ENCODE assay signal across 10 cellular contexts in the genomic region with DNA sequence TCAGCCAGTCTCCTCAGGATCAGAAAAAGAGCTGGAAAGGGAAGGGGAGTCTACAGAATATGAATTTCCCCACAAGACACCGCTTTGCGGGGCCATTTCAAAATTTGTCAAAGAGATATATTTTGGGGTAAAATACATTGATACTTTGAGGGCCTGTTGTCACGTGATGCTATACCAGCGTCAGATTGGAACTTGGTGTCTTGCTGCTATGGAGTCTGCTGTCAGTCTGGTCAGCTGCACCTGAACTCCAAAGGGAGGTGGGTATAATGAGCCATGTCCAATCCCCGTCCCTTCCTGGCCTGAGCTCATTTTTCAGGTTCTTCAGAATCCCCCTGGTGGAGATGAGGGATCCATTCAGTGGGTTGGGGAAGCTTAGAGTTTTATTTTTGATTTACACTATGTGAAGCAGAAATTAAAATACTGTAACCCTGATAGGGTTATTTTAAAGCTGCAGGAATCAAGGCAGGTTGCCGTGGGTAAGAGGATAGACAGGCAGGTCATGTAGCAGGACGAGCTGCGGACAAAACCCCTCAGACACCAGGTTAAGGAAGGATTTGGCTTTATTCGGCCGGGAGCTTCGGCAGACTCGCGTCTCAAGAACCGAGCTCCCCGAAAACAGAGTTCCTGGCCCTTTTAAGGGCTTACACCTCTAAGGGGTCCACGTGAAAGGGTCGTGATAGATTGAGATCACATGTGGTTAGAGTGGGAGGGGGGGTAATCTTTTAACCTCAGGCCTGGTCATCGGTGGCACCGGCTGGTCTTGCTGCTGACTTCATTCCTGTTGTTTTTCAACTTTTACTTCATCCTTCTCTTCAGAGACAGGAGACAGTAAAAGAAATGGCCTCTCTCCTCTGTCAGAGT. TPM values are rescaled to one million over a fixed set of nuclear protein-coding genes. Genes with fewer than 3 reads are reported as not detected.
DNase-seq lines count a peak whose midpoint lies in the region; ATAC-seq and TF ChIP-seq lines count a peak whose summit lies in the region.
"Had no signal": no experiment of that assay in that cellular context is flagged by ENCODE, and none has a peak within 500 bp of the region (broad histone marks: within the 10 kb centered on the region; RNA-seq: fewer than 3 reads in every experiment).

No MANE protein-coding gene starts in this region.

- H3K4me1 Mint-ChIP-seq in activated B cell treated with CpG ODN at 0.5 μM for 24 hours = peaks cover 23% of the 10 kb centered on the region

- TF ChIP-seq CTCF in activated B cell treated with CpG ODN at 0.5 μM for 24 hours (IDR thresholded peaks at IDR 0.05) (no peak), fibroblast of pulmonary artery (IDR thresholded peaks at IDR 0.05; ENCODE audit: low read length, missing control alignments) (peak; percentile 40), stomach (IDR thresholded peaks at IDR 0.05) (no peak)

- ATAC-seq in activated B cell treated with CpG ODN at 0.5 μM for 24 hours (ENCODE audit: low read depth) (no peak), GM21423 (IDR thresholded peaks at IDR 0.05; ENCODE audit: unreplicated experiment) (no peak), HG02610 (IDR thresholded peaks at IDR 0.05; ENCODE audit: unreplicated experiment) (no peak)

- H3K36me3 ChIP-seq in stomach = peaks cover 9 to 12% (median 12%) of the 10 kb centered on the region in 4 donors

- CTCF ChIA-PET in activated B cell treated with CpG ODN at 0.5 μM for 24 hours (lab: Charles Lee) = interaction anchor here (0.9 to 1.5 kb wide), 2 partner anchors 137 to 151 kb away, joined by 3 to 4 read pairs; no protein-coding TSS in a partner anchor

- peaks cover 0 to 19% (median 12%) of the 10 kb centered on the region in 3 donors for H3K27me3 ChIP-seq in stomach

- intact Hi-C loops in activated B cell treated with CpG ODN at 0.5 μM for 24 hours (cut with micrococcal nuclease) = loop anchor here (5.0 to 10.0 kb wide), 4 partner anchors 252 to 473 kb away; partner anchors contain the start of genes PCBP3, SLC19A1, SLX9 and SUMO3
- intact Hi-C loops in stomach (cut with DNase I; ENCODE audit: low total_unique reads) = loop anchor here (5.0 kb wide), 1 partner anchor 152 kb away; no protein-coding TSS in a partner anchor

- H3K9me3 ChIP-seq in stomach = no peaks in the 10 kb centered on the region
- H3K9me3 ChIP-seq: Caco-2 had no signal

- H3K27ac ChIP-seq in stomach = peak overlapping the region in 1 of 5 donors; percentile 93

- peaks cover 2% of the 10 kb centered on the region for H3K27me3 Mint-ChIP-seq in activated B cell treated with CpG ODN at 0.5 μM for 24 hours
- H3K27me3 Mint-ChIP-seq: stimulated activated naive CD8-positive, alpha-beta T cell treated with anti-CD3 and anti-CD28 coated beads, Interleukin-15, Interleukin-2, amounts not matched to agents 100 ng/mL and 50 ng/mL, for 24 hours had no signal

- POLR2A ChIA-PET in activated B cell treated with CpG ODN at 0.5 μM for 24 hours (lab: Charles Lee) = no interaction called here

- TF ChIP-seq POLR2A in stomach (IDR thresholded peaks at IDR 0.05) = no peak

- no peak overlapping the region for H3K27ac Mint-ChIP-seq in activated B cell treated with CpG ODN at 0.5 μM for 24 hours
- H3K27ac Mint-ChIP-seq: stimulated activated naive CD8-positive, alpha-beta T cell treated with anti-CD3 and anti-CD28 coated beads, Interleukin-15, Interleukin-2, amounts not matched to agents 100 ng/mL and 50 ng/mL, for 24 hours had no signal

- H3K4me1 ChIP-seq in stomach = peaks cover 37 to 69% (median 56%) of the 10 kb centered on the region in 4 donors

- H3K9me3 Mint-ChIP-seq in activated B cell treated with CpG ODN at 0.5 μM for 24 hours = no peaks in the 10 kb centered on the region
- H3K9me3 Mint-ChIP-seq: stimulated activated naive CD8-positive, alpha-beta T cell treated with anti-CD3 and anti-CD28 coated beads, Interleukin-15, Interleukin-2, amounts not matched to agents 100 ng/mL and 50 ng/mL, for 24 hours had no signal

- peaks cover 13% of the 10 kb centered on the region for H3K36me3 Mint-ChIP-seq in activated B cell treated with CpG ODN at 0.5 μM for 24 hours (ENCODE audit: low read depth)

- DNase-seq in activated effector memory CD4-positive, alpha-beta T cell treated with anti-CD3 and anti-CD28 coated beads, Interleukin-2, amount 50 U/mL, for 16 hours = peak; percentile 50
- no peak for DNase-seq in activated effector memory CD4-positive, alpha-beta T cell treated with Interleukin-2 at 50 U/mL for 16 hours
- DNase-seq in activated B cell treated with CpG ODN at 0.5 μM for 24 hours (peak; percentile 5), fibroblast of pulmonary artery (ENCODE audit: low read depth) (peak; percentile 50), stomach (peak; percentile 18), NCI-H2081 (lab: John Stamatoyannopoulos, UW) (no peak)
- DNase-seq: Caco-2 had no signal

- H3K4me3 ChIP-seq in fibroblast of pulmonary artery (replicated peaks; ENCODE audit: low read depth, low read length) (no peak overlapping the region), stomach (no peak overlapping the region)

- no peak overlapping the region for H3K4me3 Mint-ChIP-seq in activated B cell treated with CpG ODN at 0.5 μM for 24 hours

- WGBS in stomach, 5 donors = 91 to 95% (median 93%) methylated on average over 19 of the region's 19 CpGs

- no peak for TF ChIP-seq EP300 in stomach (IDR thresholded peaks at IDR 0.05)

RNA-seq across cellular contexts. Expression of gene POFUT2, which starts 2.2 kb away (rescaled TPM):
- total RNA-seq in activated B cell treated with CpG ODN at 0.5 μM for 24 hours (19.3 and 21.4 TPM in 2 replicates), stomach (10 to 100 TPM; 19.2 to 34.2 (median 29.3) TPM)
- 10 to 100 TPM in 1 of 3 donors, 1 to 10 TPM in 2; 7.4 to 15.9 (median 9.5) TPM for polyA plus RNA-seq in stomach

Comparison
In these comparisons a context has a peak if more than half of its experiments do, and no peak if none do; other contexts are left out.
1. DNase-seq: peak in activated effector memory CD4-positive, alpha-beta T cell treated with anti-CD3 and anti-CD28 coated beads, Interleukin-2, amount 50 U/mL, for 16 hours (single experiment), activated B cell treated with CpG ODN at 0.5 μM for 24 hours (single experiment), fibroblast of pulmonary artery (single experiment) and stomach (single experiment); none in activated effector memory CD4-positive, alpha-beta T cell treated with Interleukin-2 at 50 U/mL for 16 hours (single experiment) and NCI-H2081 (0 of 2).